In the genomic region with DNA sequence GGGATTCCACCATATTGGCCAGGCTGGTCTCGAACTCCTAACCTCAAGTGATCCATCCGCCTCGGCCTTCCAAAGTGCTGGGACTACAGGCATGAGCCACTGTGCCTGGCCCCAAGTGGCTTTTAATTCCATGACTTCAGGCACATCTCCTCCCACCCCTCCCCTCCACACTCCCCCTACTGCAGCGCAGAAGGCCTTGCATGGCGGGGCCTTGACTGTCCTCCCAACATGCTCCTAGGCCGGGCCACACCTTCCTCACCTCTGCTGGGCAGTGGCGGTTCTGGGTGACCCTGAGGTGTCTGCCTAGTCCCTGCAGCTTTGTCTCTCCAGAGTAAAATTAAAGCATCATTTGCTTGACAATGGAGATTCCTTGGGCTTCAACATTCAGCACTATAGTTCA, we compare ENCODE assay signal across 28 cellular contexts.
"Had no signal": no experiment of that assay in that cellular context is flagged by ENCODE, and none has a peak within 500 bp of the region (broad histone marks: within the 10 kb centered on the region; RNA-seq: fewer than 3 reads in every experiment).

No MANE protein-coding gene starts in this region.

- DNase-seq: activated CD4-positive, alpha-beta memory T cell treated with anti-CD3 and anti-CD28 coated beads, Interleukin-2, amount 10 ng/mL, durations not matched to agents 7 days and 5 days; activated CD4-positive, alpha-beta T cell treated with anti-CD3 and anti-CD28 coated beads for 1 hour; activated CD4-positive, alpha-beta T cell treated with anti-CD3 and anti-CD28 coated beads for 4 hours; activated CD4-positive, alpha-beta T cell treated with anti-CD3 and anti-CD28 coated beads, Interleukin-2, amount 10 ng/mL, durations not matched to agents 7 days and 5 days; activated CD4-positive, alpha-beta T cell treated with anti-CD3 and anti-CD28 coated beads, Interleukin-2, amount 50 U/mL, for 4 hours; activated CD8-positive, alpha-beta memory T cell treated with anti-CD3 and anti-CD28 coated beads, Interleukin-2, amount 50 U/mL, for 48 hours; activated gamma-delta T cell; activated naive CD4-positive, alpha-beta T cell; activated naive CD4-positive, alpha-beta T cell treated with anti-CD3 and anti-CD28 coated beads, Interleukin-2, amount 10 ng/mL, durations not matched to agents 7 days and 5 days; activated naive CD8-positive, alpha-beta T cell treated with anti-CD3 and anti-CD28 coated beads, Interleukin-2, amount 10 ng/mL, durations not matched to agents 7 days and 5 days; activated T-cell treated with anti-CD3 and anti-CD28 coated beads for 4 hours; activated T-cell treated with anti-CD3 and anti-CD28 coated beads, Interleukin-2, amount 50 U/mL, for 24 hours; activated T-cell treated with anti-CD3 and anti-CD28 coated beads, Interleukin-2, amount 50 U/mL, for 72 hours; brain microvascular endothelial cell; cortex of kidney; dermis blood vessel endothelial cell; effector CD4-positive, alpha-beta T cell; effector memory CD8-positive, alpha-beta T cell; erythroblast; foreskin keratinocyte; gastrocnemius medialis; glutamatergic neuron; T-helper 2 cell had no signal

- ATAC-seq: activated naive CD4-positive, alpha-beta T cell treated with anti-CD3 and anti-CD28 coated beads, Interleukin-2, amount 50 U/mL, for 72 hours; activated T-cell treated with anti-CD3 and anti-CD28 coated beads, Interleukin-2, amount 50 U/mL, for 72 hours; effector memory CD8-positive, alpha-beta T cell; foreskin keratinocyte; gastrocnemius medialis had no signal

- H3K9me3 Mint-ChIP-seq: activated CD4-positive, alpha-beta memory T cell treated with anti-CD3 and anti-CD28 coated beads, Interleukin-2, amount 10 ng/mL, durations not matched to agents 7 days and 5 days; activated CD4-positive, alpha-beta T cell treated with anti-CD3 and anti-CD28 coated beads, Interleukin-2, amount 10 ng/mL, durations not matched to agents 7 days and 5 days; activated naive CD4-positive, alpha-beta T cell treated with anti-CD3 and anti-CD28 coated beads, Interleukin-2, amount 10 ng/mL, durations not matched to agents 7 days and 5 days; activated naive CD4-positive, alpha-beta T cell treated with anti-CD3 and anti-CD28 coated beads, Interleukin-2, amount 50 U/mL, for 72 hours; activated naive CD8-positive, alpha-beta T cell treated with anti-CD3 and anti-CD28 coated beads, Interleukin-2, amount 10 ng/mL, durations not matched to agents 7 days and 5 days; activated T-cell treated with anti-CD3 and anti-CD28 coated beads, Interleukin-2, amount 50 U/mL, for 24 hours; activated T-cell treated with anti-CD3 and anti-CD28 coated beads, Interleukin-2, amount 50 U/mL, for 72 hours; effector memory CD8-positive, alpha-beta T cell had no signal

- H3K9me3 ChIP-seq: esophagus muscularis mucosa, gastrocnemius medialis had no signal

- H3K4me3 Mint-ChIP-seq: activated CD4-positive, alpha-beta memory T cell treated with anti-CD3 and anti-CD28 coated beads, Interleukin-2, amount 10 ng/mL, durations not matched to agents 7 days and 5 days; activated CD4-positive, alpha-beta T cell treated with anti-CD3 and anti-CD28 coated beads, Interleukin-2, amount 10 ng/mL, durations not matched to agents 7 days and 5 days; activated naive CD4-positive, alpha-beta T cell treated with anti-CD3 and anti-CD28 coated beads, Interleukin-2, amount 10 ng/mL, durations not matched to agents 7 days and 5 days; activated naive CD8-positive, alpha-beta T cell treated with anti-CD3 and anti-CD28 coated beads, Interleukin-2, amount 10 ng/mL, durations not matched to agents 7 days and 5 days; activated T-cell treated with anti-CD3 and anti-CD28 coated beads, Interleukin-2, amount 50 U/mL, for 24 hours; activated T-cell treated with anti-CD3 and anti-CD28 coated beads, Interleukin-2, amount 50 U/mL, for 72 hours; effector memory CD8-positive, alpha-beta T cell had no signal

- H3K36me3 Mint-ChIP-seq: activated naive CD4-positive, alpha-beta T cell treated with anti-CD3 and anti-CD28 coated beads, Interleukin-2, amount 50 U/mL, for 72 hours had no signal

- H3K36me3 ChIP-seq: brain microvascular endothelial cell, gastrocnemius medialis had no signal

- H3K27ac Mint-ChIP-seq: activated CD4-positive, alpha-beta memory T cell treated with anti-CD3 and anti-CD28 coated beads, Interleukin-2, amount 10 ng/mL, durations not matched to agents 7 days and 5 days; activated CD4-positive, alpha-beta T cell treated with anti-CD3 and anti-CD28 coated beads, Interleukin-2, amount 10 ng/mL, durations not matched to agents 7 days and 5 days; activated naive CD4-positive, alpha-beta T cell treated with anti-CD3 and anti-CD28 coated beads, Interleukin-2, amount 10 ng/mL, durations not matched to agents 7 days and 5 days; activated naive CD4-positive, alpha-beta T cell treated with anti-CD3 and anti-CD28 coated beads, Interleukin-2, amount 50 U/mL, for 72 hours; activated naive CD8-positive, alpha-beta T cell treated with anti-CD3 and anti-CD28 coated beads, Interleukin-2, amount 10 ng/mL, durations not matched to agents 7 days and 5 days; activated T-cell treated with anti-CD3 and anti-CD28 coated beads, Interleukin-2, amount 50 U/mL, for 24 hours; activated T-cell treated with anti-CD3 and anti-CD28 coated beads, Interleukin-2, amount 50 U/mL, for 72 hours; effector memory CD8-positive, alpha-beta T cell had no signal

- H3K27ac ChIP-seq: brain microvascular endothelial cell, esophagus muscularis mucosa, foreskin keratinocyte, gastrocnemius medialis had no signal

- H3K4me3 ChIP-seq: esophagus muscularis mucosa, gastrocnemius medialis had no signal

- H3K27me3 Mint-ChIP-seq: activated CD4-positive, alpha-beta memory T cell treated with anti-CD3 and anti-CD28 coated beads, Interleukin-2, amount 10 ng/mL, durations not matched to agents 7 days and 5 days; activated CD4-positive, alpha-beta T cell treated with anti-CD3 and anti-CD28 coated beads, Interleukin-2, amount 10 ng/mL, durations not matched to agents 7 days and 5 days; activated naive CD4-positive, alpha-beta T cell treated with anti-CD3 and anti-CD28 coated beads, Interleukin-2, amount 10 ng/mL, durations not matched to agents 7 days and 5 days; activated naive CD8-positive, alpha-beta T cell treated with anti-CD3 and anti-CD28 coated beads, Interleukin-2, amount 10 ng/mL, durations not matched to agents 7 days and 5 days; activated T-cell treated with anti-CD3 and anti-CD28 coated beads, Interleukin-2, amount 50 U/mL, for 24 hours; effector memory CD8-positive, alpha-beta T cell had no signal

- H3K27me3 ChIP-seq: brain microvascular endothelial cell, esophagus muscularis mucosa, foreskin keratinocyte, gastrocnemius medialis had no signal

- FAIRE-seq: astrocyte, bronchial epithelial cell, colon had no signal
